ENCODE assay signal across 36 cellular contexts in the genomic region with DNA sequence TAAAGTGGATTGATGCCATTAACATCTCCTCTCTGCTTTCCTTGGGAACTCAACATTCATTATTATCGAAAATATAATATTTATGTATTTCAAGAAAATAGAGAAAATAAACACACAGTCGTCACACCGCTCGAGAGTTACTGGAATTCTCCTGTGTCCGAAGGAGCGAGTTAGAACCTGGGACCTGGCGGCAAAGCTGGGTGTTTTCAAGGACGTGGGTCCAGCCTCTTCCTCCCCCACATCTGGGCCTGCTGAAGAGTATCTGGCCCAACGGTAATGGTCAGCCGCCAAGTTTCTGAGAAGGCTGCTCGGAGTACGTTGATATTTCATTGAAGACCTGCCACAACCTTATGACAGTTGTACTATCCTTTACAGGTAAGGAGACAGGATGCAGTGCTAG. TPM values are rescaled to one million over a fixed set of nuclear protein-coding genes. Genes with fewer than 3 reads are reported as not detected.
"Had no signal": no experiment of that assay in that cellular context is flagged by ENCODE, and none has a peak within 500 bp of the region (broad histone marks: within the 10 kb centered on the region; RNA-seq: fewer than 3 reads in every experiment).

No MANE protein-coding gene starts in this region.

- H3K27ac ChIP-seq: KMS-11 had no signal

- H3K9me3 ChIP-seq: MG63 had no signal

- DNase-seq: Karpas-422, Kasumi-1, KBM-7, KG1, MG63, MM.1S, MV-4-11, NCI-H1048, NCI-H1092, NCI-H1092 treated with DMSO at 0.1 percent for 48 hours, NCI-H1105, NCI-H1105 treated with DMSO at 0.1 percent for 48 hours, NCI-H1417, NCI-H1417 treated with DMSO at 0.1 percent for 48 hours, NCI-H1436, NCI-H1436 treated with DMSO at 0.1 percent for 48 hours, NCI-H146, NCI-H1694, NCI-H1694 treated with DMSO at 0.1 percent for 48 hours, NCI-H187, NCI-H187 treated with DMSO at 0.1 percent for 48 hours, NCI-H1930, NCI-H2029, NCI-H2029 treated with DMSO at 0.1 percent for 48 hours, NCI-H2081, NCI-H2081 treated with DMSO at 0.1 percent for 48 hours, NCI-H2107, NCI-H2171, NCI-H2171 treated with DMSO at 0.1 percent for 48 hours, NCI-H2227 treated with DMSO at 0.1 percent for 48 hours, NCI-H226, NCI-H345, NCI-H446, NCI-H446 treated with DMSO at 0.1 percent for 48 hours had no signal

- H3K4me3 ChIP-seq: MG63 had no signal

- H3K36me3 ChIP-seq: MG63 had no signal

RNA-seq across cellular contexts. Expression of gene IRX2, which starts 47.9 kb away (rescaled TPM):
- total RNA-seq: M059J had no signal
